In the genomic region with DNA sequence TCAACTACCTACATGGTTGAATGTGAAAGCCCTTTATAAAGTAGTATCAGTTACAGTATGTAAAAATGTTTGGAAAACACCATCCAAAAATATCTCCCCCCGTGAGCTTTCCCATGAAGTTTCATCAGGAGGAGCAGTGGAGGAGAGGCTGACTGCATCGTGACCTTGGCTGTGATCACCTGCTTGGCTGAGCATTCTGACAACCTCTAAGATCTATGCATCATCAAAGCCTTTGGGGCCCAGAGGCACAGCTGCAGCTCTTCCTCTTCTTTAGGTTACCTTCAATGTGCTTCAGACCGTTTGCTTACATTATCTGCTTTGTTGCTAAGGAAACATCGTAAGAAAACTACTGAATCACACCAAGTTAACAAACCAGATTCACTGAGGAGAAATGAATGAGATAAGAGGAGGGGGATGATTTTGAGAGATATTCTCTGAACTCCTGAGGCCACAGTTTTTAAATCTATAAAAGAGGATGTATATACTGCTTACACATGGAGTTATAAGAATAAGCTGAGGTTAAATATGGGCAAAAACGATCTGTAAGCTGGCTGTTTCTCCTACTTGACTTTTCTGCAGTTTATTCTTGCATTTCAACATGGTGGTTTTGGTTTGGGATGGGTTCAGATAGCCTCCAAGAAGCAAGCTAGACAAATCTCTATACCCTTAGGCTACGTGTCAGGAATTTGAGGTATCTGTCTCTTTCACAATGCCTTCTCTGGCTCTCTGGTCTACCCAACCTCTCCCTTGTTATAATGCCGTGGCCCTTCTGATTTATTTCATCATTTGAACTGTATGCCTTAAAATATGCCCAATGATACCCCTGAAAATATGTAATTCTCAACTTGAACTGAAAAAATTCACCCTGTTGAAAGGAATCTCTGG, we compare ENCODE assay signal across 9 cellular contexts. TPM values are rescaled to one million over a fixed set of nuclear protein-coding genes. Genes with fewer than 3 reads are reported as not detected.
DNase-seq lines count a peak whose midpoint lies in the region; ATAC-seq and TF ChIP-seq lines count a peak whose summit lies in the region.
"Had no signal": no experiment of that assay in that cellular context is flagged by ENCODE, and none has a peak within 500 bp of the region (broad histone marks: within the 10 kb centered on the region; RNA-seq: fewer than 3 reads in every experiment).

No MANE protein-coding gene starts in this region.

- H3K36me3 ChIP-seq in hepatocyte (replicated peaks; ENCODE audit: insufficient read depth, low read depth), result no peaks in the 10 kb centered on the region

- H3K4me3 ChIP-seq in hepatocyte, result no peak overlapping the region

- no peak overlapping the region for H3K27ac ChIP-seq in hepatocyte

- no peak overlapping the region for H3K4me2 ChIP-seq in hepatocyte

- no peaks in the 10 kb centered on the region for H3K9me2 ChIP-seq in hepatocyte (replicated peaks; ENCODE audit: insufficient read depth)

- DNase-seq in activated CD8-positive, alpha-beta memory T cell treated with anti-CD3 and anti-CD28 coated beads for 1 hour (ENCODE audit: extremely low read depth in 1 of 2, low read depth in 1 of 2), result peak; percentile 11 to 22
- no peak for DNase-seq in activated CD8-positive, alpha-beta memory T cell treated with anti-CD3 and anti-CD28 coated beads, Interleukin-2, amount 50 U/mL, for 48 hours
- peak; percentile 75 for DNase-seq in activated CD4-positive, alpha-beta T cell treated with anti-CD3 and anti-CD28 coated beads for 36 hours
- peak; percentile 20 for DNase-seq in hepatocyte (ENCODE audit: low spot score)
- DNase-seq in HCEC 1CT, result no peak
- no peak for DNase-seq in NCI-H748 (lab: John Stamatoyannopoulos, UW; ENCODE audit: unreplicated experiment)
- no peak for DNase-seq in Ammon's horn (ENCODE audit: low spot score)

- POLR2A ChIA-PET in activated CD4-positive, alpha-beta T cell treated with anti-CD3 and anti-CD28 coated beads for 36 hours (lab: Charles Lee), result interaction anchor here (0.6 to 0.8 kb wide), 2 partner anchors 247 to 369 kb away, joined by 3 read pairs; no protein-coding TSS in a partner anchor

- H3K79me2 ChIP-seq in hepatocyte, result no peaks in the 10 kb centered on the region

- H3K9me3 Mint-ChIP-seq in activated CD4-positive, alpha-beta T cell treated with anti-CD3 and anti-CD28 coated beads for 36 hours (ENCODE audit: low read depth), result no peaks in the 10 kb centered on the region

- no peaks in the 10 kb centered on the region for H4K20me1 ChIP-seq in hepatocyte (ENCODE audit: insufficient read depth, poor library complexity, severe bottlenecking)

- peak; percentile 71 for ATAC-seq in HG03159 (IDR thresholded peaks at IDR 0.05; ENCODE audit: unreplicated experiment)
- peak; percentile 82 for ATAC-seq in activated CD4-positive, alpha-beta T cell treated with anti-CD3 and anti-CD28 coated beads for 36 hours

- TF ChIP-seq CTCF in hepatocyte (IDR thresholded peaks at IDR 0.05; ENCODE audit: poor library complexity), result no peak

- no peaks in the 10 kb centered on the region for H3K9me3 ChIP-seq in hepatocyte (ENCODE audit: low read depth)

- H2AFZ ChIP-seq in hepatocyte, result no peak overlapping the region

- peaks cover 82% of the 10 kb centered on the region for H3K4me1 Mint-ChIP-seq in activated CD4-positive, alpha-beta T cell treated with anti-CD3 and anti-CD28 coated beads for 36 hours

- intact Hi-C loops in activated CD4-positive, alpha-beta T cell treated with anti-CD3 and anti-CD28 coated beads for 36 hours (cut with DNase I, micrococcal nuclease), result loop anchor here in 1 of 2 experiments (2.0 kb wide), 2 partner anchors 42 to 432 kb away; partner anchors contain the start of genes ATG3 and C3orf52

- H3K36me3 Mint-ChIP-seq in activated CD4-positive, alpha-beta T cell treated with anti-CD3 and anti-CD28 coated beads for 36 hours (ENCODE audit: low read depth), result peaks cover 19% of the 10 kb centered on the region
- H3K36me3 Mint-ChIP-seq: brain had no signal

- H3K4me3 Mint-ChIP-seq in activated CD4-positive, alpha-beta T cell treated with anti-CD3 and anti-CD28 coated beads for 36 hours, result peak overlapping the region; percentile 20
- H3K4me3 Mint-ChIP-seq: brain had no signal

- peak overlapping the region; percentile 69 for H3K27ac Mint-ChIP-seq in activated CD4-positive, alpha-beta T cell treated with anti-CD3 and anti-CD28 coated beads for 36 hours

- no peaks in the 10 kb centered on the region for H3K27me3 ChIP-seq in hepatocyte

- no peaks in the 10 kb centered on the region for H3K27me3 Mint-ChIP-seq in activated CD4-positive, alpha-beta T cell treated with anti-CD3 and anti-CD28 coated beads for 36 hours

- WGBS in hepatocyte (ENCODE audit: low lambda C conversion rate, missing lambda C conversion rate), result 56% methylated on average over 7 of the region's 7 CpGs

- peaks cover 3% of the 10 kb centered on the region for H3K4me1 ChIP-seq in hepatocyte (ENCODE audit: insufficient read depth)

- CTCF ChIA-PET in activated CD4-positive, alpha-beta T cell treated with anti-CD3 and anti-CD28 coated beads for 36 hours (lab: Charles Lee), result interaction anchor here (0.6 to 5.9 kb wide), 9 partner anchors 9 to 587 kb away, joined by 3 to 36 read pairs (median 3); partner anchors contain the start of gene CD200

RNA-seq across cellular contexts. Expression of gene GCSAM, which starts 4.0 kb away (rescaled TPM):
- total RNA-seq in activated CD4-positive, alpha-beta T cell treated with anti-CD3 and anti-CD28 coated beads for 36 hours, result 10 to 100 TPM in 1 of 2 experiments, 1 to 10 TPM in 1; 9.3 to 12.1 TPM
- total RNA-seq in hepatocyte, result not detected in 2 replicates
- polyA plus RNA-seq in hepatocyte, result 0.66 and 1.3 TPM in 2 replicates

RNA-seq across cellular contexts. Expression of gene C3orf52, which starts 42.9 kb away (rescaled TPM):
- 1 to 10 TPM; 8.7 to 9.3 TPM for total RNA-seq in activated CD4-positive, alpha-beta T cell treated with anti-CD3 and anti-CD28 coated beads for 36 hours
- total RNA-seq in hepatocyte, result 14.6 and 20.7 TPM in 2 replicates
- polyA plus RNA-seq in hepatocyte, result 9.3 and 16.3 TPM in 2 replicates

Comparison
In these comparisons a context has a peak if more than half of its experiments do, and no peak if none do; other contexts are left out.
1. DNase-seq: peak in activated CD8-positive, alpha-beta memory T cell treated with anti-CD3 and anti-CD28 coated beads for 1 hour (2 of 2), activated CD4-positive, alpha-beta T cell treated with anti-CD3 and anti-CD28 coated beads for 36 hours (single experiment) and hepatocyte (single experiment); none in activated CD8-positive, alpha-beta memory T cell treated with anti-CD3 and anti-CD28 coated beads, Interleukin-2, amount 50 U/mL, for 48 hours (single experiment), HCEC 1CT (single experiment), NCI-H748 (single experiment) and Ammon's horn (single experiment).
2. RNA of gene GCSAM, which starts 4.0 kb away (total RNA-seq): 9.3 to 12.1 TPM in activated CD4-positive, alpha-beta T cell treated with anti-CD3 and anti-CD28 coated beads for 36 hours; not detected in hepatocyte; every median in the first group is over 10 times any median in the second.